ENCODE assay signal across 11 cellular contexts in genomic region chr12:110001596-110001995, GRCh38. TPM values are rescaled to one million over a fixed set of nuclear protein-coding genes. Genes with fewer than 3 reads are reported as not detected.
DNase-seq lines count a peak whose midpoint lies in the region; ATAC-seq and TF ChIP-seq lines count a peak whose summit lies in the region.
"Had no signal": no experiment of that assay in that cellular context is flagged by ENCODE, and none has a peak within 500 bp of the region (broad histone marks: within the 10 kb centered on the region; RNA-seq: fewer than 3 reads in every experiment).

No MANE protein-coding gene starts in this region.

- peak overlapping the region; percentile 100 for H3K4me3 Mint-ChIP-seq in HFFc6

- H3K14ac ChIP-seq in mesenchymal stem cell (ENCODE audit: low read length in 2 of 2) = no peak overlapping the region

- no peaks in the 10 kb centered on the region for H3K9me3 Mint-ChIP-seq in HFFc6

- H4K91ac ChIP-seq in mesenchymal stem cell (ENCODE audit: low read length) = no peak overlapping the region

- no peak overlapping the region for H3K23ac ChIP-seq in mesenchymal stem cell (ENCODE audit: low read length in 2 of 2)

- H2BK15ac ChIP-seq in mesenchymal stem cell (ENCODE audit: low read depth, poor library complexity, severe bottlenecking) = no peak overlapping the region

- no peak overlapping the region for H2BK12ac ChIP-seq in mesenchymal stem cell (ENCODE audit: low read length in 2 of 2)

- H3K4me3 ChIP-seq in AG10803 (ENCODE audit: low read length) = peak overlapping the region; percentile 94
- H3K4me3 ChIP-seq in mesenchymal stem cell (ENCODE audit: insufficient read depth in 1 of 2, low read depth in 1 of 2, low read length in 2 of 2) = peak overlapping the region in 1 of 2 experiments; percentile 54

- H3K4me1 ChIP-seq in mesenchymal stem cell (ENCODE audit: control insufficient read depth, insufficient read depth, low read depth, low read length) = peaks cover 8% of the 10 kb centered on the region

- H2BK120ac ChIP-seq in mesenchymal stem cell (ENCODE audit: low read depth, low read length) = no peak overlapping the region

- no peak overlapping the region for H3K4me2 ChIP-seq in mesenchymal stem cell (ENCODE audit: low read length, poor library complexity, severe bottlenecking)

- 20% methylated on average over 1 of the region's 4 CpGs for WGBS in mesenchymal stem cell

- H3K27ac ChIP-seq in mesenchymal stem cell (ENCODE audit: low read length, poor library complexity, severe bottlenecking) = no peak overlapping the region

- H3K36me3 ChIP-seq in mesenchymal stem cell (ENCODE audit: control insufficient read depth in 1 of 2, insufficient read depth in 2 of 2, low read depth in 1 of 2, low read length in 2 of 2) = peaks cover 3 to 7% of the 10 kb centered on the region in 2 experiments

- no peak overlapping the region for H4K8ac ChIP-seq in mesenchymal stem cell (ENCODE audit: low read length)

- no peak overlapping the region for H3K4ac ChIP-seq in mesenchymal stem cell (ENCODE audit: low read depth in 1 of 2, low read length in 2 of 2)

- intact Hi-C loops in Right ventricle myocardium superior (cut with DNase I) = no loop called here

- TF ChIP-seq CTCF in AG10803 (conservative IDR thresholded peaks at IDR 0.05; ENCODE audit: low read length) = no peak
- no peak for TF ChIP-seq CTCF in HFFc6 (IDR thresholded peaks at IDR 0.05)

- peaks cover 26% of the 10 kb centered on the region for H3K79me1 ChIP-seq in mesenchymal stem cell (replicated peaks; ENCODE audit: low read length, poor library complexity, severe bottlenecking)

- H3K27me3 ChIP-seq in mesenchymal stem cell (ENCODE audit: control insufficient read depth in 1 of 2, insufficient read depth in 1 of 2, low read length in 2 of 2) = no peaks in the 10 kb centered on the region

- ATAC-seq in Right ventricle myocardium superior (ENCODE audit: poor library complexity) = no peak
- ATAC-seq: left ventricle myocardium superior, Right ventricle myocardium inferior had no signal

- H3K4me1 Mint-ChIP-seq in HFFc6 (ENCODE audit: low read depth) = peaks cover 55% of the 10 kb centered on the region

- H2AFZ ChIP-seq in mesenchymal stem cell (ENCODE audit: low read depth, low read length) = no peak overlapping the region

- peaks cover 5% of the 10 kb centered on the region; the same call in 1 of the 2 replicates for H3K27me3 Mint-ChIP-seq in HFFc6 (ENCODE audit: insufficient read depth)

- no peak overlapping the region for H2AK5ac ChIP-seq in mesenchymal stem cell (ENCODE audit: low read length, severe bottlenecking)

- DNase-seq in AG10803 (ENCODE audit: low read depth) (peak; percentile 87), HFFc6 (peak; percentile 92), astrocyte of the hippocampus (ENCODE audit: low read depth, low spot score) (peak; percentile 55), mesenchymal stem cell (peak; percentile 56), NCI-H774 (lab: John Stamatoyannopoulos, UW) (no peak), NOMO-1 (lab: John Stamatoyannopoulos, UW; ENCODE audit: unreplicated experiment in 2 of 2) (no peak), Right ventricle myocardium superior (no peak)
- DNase-seq in stimulated activated CD4-positive, alpha-beta T cell treated with anti-CD3 and anti-CD28 coated beads, Interleukin-4, amount 100 ng/mL, for 1 hour = no peak
- DNase-seq: left ventricle myocardium superior, NCI-H1105 had no signal

- no peak overlapping the region for H2BK5ac ChIP-seq in mesenchymal stem cell (ENCODE audit: low read depth, low read length, poor library complexity, severe bottlenecking)

- peak overlapping the region; percentile 85 for H3K9ac ChIP-seq in mesenchymal stem cell (ENCODE audit: low read length)

- H3K18ac ChIP-seq in mesenchymal stem cell (ENCODE audit: low read depth in 1 of 2, low read length in 2 of 2) = no peak overlapping the region

- no peaks in the 10 kb centered on the region for H3K9me3 ChIP-seq in mesenchymal stem cell (ENCODE audit: control insufficient read depth, low read length)

- H3K27ac Mint-ChIP-seq in HFFc6 = peak overlapping the region; percentile 95

- H3K36me3 Mint-ChIP-seq in HFFc6 (ENCODE audit: low read depth) = peaks cover 45% of the 10 kb centered on the region

RNA-seq across cellular contexts. Expression of gene ANKRD13A, which starts 2.4 kb away (rescaled TPM):
- 100 to 1,000 TPM; 133 to 150 (median 146) TPM for total RNA-seq in HFFc6 (2021; fragmentation: NEBNext Ultra II Directional; extraction: Animal tissue kit (Norgen Biotek cat#: 25700))
- polyA plus RNA-seq in mesenchymal stem cell (2013, experiment 1 of 2) = 17.6 TPM
- polyA plus RNA-seq in mesenchymal stem cell (2013, experiment 2 of 2) = 18.0 TPM
- total RNA-seq in Right ventricle myocardium superior = 24.7 TPM

RNA-seq across cellular contexts. Expression of gene GIT2, which starts 5.4 kb away (rescaled TPM):
- 10 to 100 TPM; 56.9 to 68.8 (median 64.9) TPM for total RNA-seq in HFFc6 (2021; fragmentation: NEBNext Ultra II Directional; extraction: Animal tissue kit (Norgen Biotek cat#: 25700))
- polyA plus RNA-seq in mesenchymal stem cell (2013, experiment 1 of 2) = 25.2 TPM
- 24.1 TPM for polyA plus RNA-seq in mesenchymal stem cell (2013, experiment 2 of 2)
- 41.5 TPM for total RNA-seq in Right ventricle myocardium superior

RNA-seq across cellular contexts. Expression of gene C12orf76, which starts 46.7 kb away (rescaled TPM):
- 1 to 10 TPM; 4.2 to 5.8 (median 4.6) TPM for total RNA-seq in HFFc6 (2021; fragmentation: NEBNext Ultra II Directional; extraction: Animal tissue kit (Norgen Biotek cat#: 25700))
- 10.6 TPM for polyA plus RNA-seq in mesenchymal stem cell (2013, experiment 1 of 2)
- 10.7 TPM for polyA plus RNA-seq in mesenchymal stem cell (2013, experiment 2 of 2)
- 6.7 TPM for total RNA-seq in Right ventricle myocardium superior

Comparison
In these comparisons a context has a peak if more than half of its experiments do, and no peak if none do; other contexts are left out.
1. DNase-seq: peak in AG10803 (single experiment), HFFc6 (single experiment), astrocyte of the hippocampus (single experiment) and mesenchymal stem cell (single experiment); none in NCI-H774 (single experiment), NOMO-1 (0 of 2), Right ventricle myocardium superior (single experiment) and stimulated activated CD4-positive, alpha-beta T cell treated with anti-CD3 and anti-CD28 coated beads, Interleukin-4, amount 100 ng/mL, for 1 hour (single experiment).